Comparison of ENCODE assay signal across 16 cellular contexts in genomic region chr4:84470204-84470785, GRCh38. TPM values are rescaled to one million over a fixed set of nuclear protein-coding genes. Genes with fewer than 3 reads are reported as not detected.
DNase-seq lines count a peak whose midpoint lies in the region; ATAC-seq and TF ChIP-seq lines count a peak whose summit lies in the region.
"Had no signal": no experiment of that assay in that cellular context is flagged by ENCODE, and none has a peak within 500 bp of the region (broad histone marks: within the 10 kb centered on the region; RNA-seq: fewer than 3 reads in every experiment).

No MANE protein-coding gene starts in this region.

- H2BK5ac ChIP-seq in H9 (ENCODE audit: insufficient read length, low read length), result no peak overlapping the region

- H3K9me3 ChIP-seq in H9 (ENCODE audit: control insufficient read depth, low read depth, low read length) (no peaks in the 10 kb centered on the region), fibroblast of lung (ENCODE audit: control insufficient read depth, insufficient read depth, low read depth, low read length) (no peaks in the 10 kb centered on the region)

- TF ChIP-seq CTCF in H9 (conservative IDR thresholded peaks at IDR 0.05), result peak; percentile 67
- peak; percentile 9 to 20 for TF ChIP-seq CTCF in fibroblast of lung (conservative IDR thresholded peaks at IDR 0.05 in 1 of 2, IDR thresholded peaks at IDR 0.05 in 1 of 2; ENCODE audit: low read depth in 1 of 2, low read length in 2 of 2)
- TF ChIP-seq CTCF in GM10248 (IDR thresholded peaks at IDR 0.05; ENCODE audit: control extremely low read depth, extremely low read depth, low read depth, missing control alignments), result no peak

- no peak overlapping the region for H3K56ac ChIP-seq in H9 (ENCODE audit: insufficient read length, low read depth, low read length)

- H3K23ac ChIP-seq in H9 (ENCODE audit: insufficient read length, low read depth, low read length), result no peak overlapping the region

- ATAC-seq in HG03139 (IDR thresholded peaks at IDR 0.05; ENCODE audit: unreplicated experiment) (no peak), HG02884 (IDR thresholded peaks at IDR 0.05; ENCODE audit: unreplicated experiment) (no peak), GM21825 (IDR thresholded peaks at IDR 0.05; ENCODE audit: unreplicated experiment) (no peak)
- ATAC-seq: natural killer cell had no signal

- H2BK120ac ChIP-seq in H9 (ENCODE audit: low read depth, low read length, poor library complexity, severe bottlenecking), result no peak overlapping the region

- H4K91ac ChIP-seq in H9 (ENCODE audit: insufficient read length, low read depth, low read length), result no peak overlapping the region

- H4K20me1 ChIP-seq in H9 (ENCODE audit: control insufficient read depth, insufficient read depth, insufficient read length) (no peaks in the 10 kb centered on the region), fibroblast of lung (ENCODE audit: control insufficient read depth, extremely low read depth, insufficient read depth, low read length) (no peaks in the 10 kb centered on the region)

- H3K36me3 ChIP-seq in fibroblast of lung (ENCODE audit: control insufficient read depth, insufficient read depth, low read length), result no peaks in the 10 kb centered on the region

- peaks cover 11 to 17% of the 10 kb centered on the region in 2 experiments for H3K4me1 Mint-ChIP-seq in H9
- H3K4me1 Mint-ChIP-seq: natural killer cell had no signal

- no peak overlapping the region for H2BK15ac ChIP-seq in H9 (ENCODE audit: low read depth, low read length)

- H3K14ac ChIP-seq in H9 (ENCODE audit: insufficient read depth, low read length), result no peak overlapping the region

- no peak overlapping the region for H4K8ac ChIP-seq in H9 (replicated peaks; ENCODE audit: insufficient read length, low read depth, low read length)

- DNase-seq in AG20443 (ENCODE audit: low spot score), result peak; percentile 9
- peak; percentile 46 for DNase-seq in H9
- DNase-seq in RPMI7951 (ENCODE audit: low read depth), result peak; percentile 24
- DNase-seq in fibroblast of lung (ENCODE audit: low read depth in 2 of 2), result no peak
- DNase-seq in GM10248 (ENCODE audit: extremely low spot score), result no peak
- DNase-seq: activated CD4-positive, alpha-beta T cell treated with anti-CD3 and anti-CD28 coated beads for 4 hours; COR-L47; natural killer cell; NCI-H2081; Right ventricle myocardium superior had no signal

- H3K9ac ChIP-seq in H9 (ENCODE audit: extremely low read depth, insufficient read length, low read length) (no peak overlapping the region), fibroblast of lung (ENCODE audit: insufficient read depth, low read length) (no peak overlapping the region)

- H3K36me3 Mint-ChIP-seq in H9 (ENCODE audit: insufficient read depth in 1 of 3, low read depth in 3 of 3), result no peaks in the 10 kb centered on the region
- H3K36me3 Mint-ChIP-seq: natural killer cell had no signal

- no peak overlapping the region for H2AK5ac ChIP-seq in H9 (ENCODE audit: insufficient read length, low read length)

- H3K4me1 ChIP-seq in H9 (ENCODE audit: insufficient read depth, low read length) (no peaks in the 10 kb centered on the region), fibroblast of lung (ENCODE audit: control insufficient read depth, extremely low read depth, insufficient read depth, low read length) (no peaks in the 10 kb centered on the region)

- H3K18ac ChIP-seq in H9 (ENCODE audit: insufficient read length, low read depth, low read length), result no peak overlapping the region

- no peak overlapping the region for H3K4me3 Mint-ChIP-seq in H9
- H3K4me3 Mint-ChIP-seq: natural killer cell had no signal

- H3K79me2 ChIP-seq in H9 (ENCODE audit: insufficient read depth, low read length), result no peaks in the 10 kb centered on the region
- no peaks in the 10 kb centered on the region for H3K79me2 ChIP-seq in fibroblast of lung (ENCODE audit: control insufficient read depth, insufficient read depth, low read length)

- no peaks in the 10 kb centered on the region for H3K27me3 ChIP-seq in H9 (ENCODE audit: insufficient read depth, low read length)
- H3K27me3 ChIP-seq in fibroblast of lung (ENCODE audit: control insufficient read depth, insufficient read depth, low read length), result no peaks in the 10 kb centered on the region

- H3K9me3 Mint-ChIP-seq in H9, result no peaks in the 10 kb centered on the region
- H3K9me3 Mint-ChIP-seq: activated T-helper 2 cell treated with anti-CD3 and anti-CD28 coated beads, Interferon-gamma antibody, Interleukin-2, Interleukin-4, amounts not matched to agents 10 μg/mL and 5 μg/mL and 100 μg/mL, durations not matched to agents 14 hours and 24 hours and 36 hours; natural killer cell had no signal

- H2AFZ ChIP-seq in H9 (ENCODE audit: low read length), result no peak overlapping the region
- no peak overlapping the region for H2AFZ ChIP-seq in fibroblast of lung (ENCODE audit: low read length)

- no CpG with 5 or more reads among the region's 4 CpGs for WGBS in H9 (ENCODE audit: extremely low coverage, insufficient read length, low lambda C conversion rate)

- H4K5ac ChIP-seq in H9 (ENCODE audit: insufficient read length, low read depth, low read length), result no peak overlapping the region

- no peak overlapping the region for H3T11ph ChIP-seq in H9 (ENCODE audit: low read length)

- H3K79me1 ChIP-seq in H9 (ENCODE audit: insufficient read depth, low read depth, low read length, poor library complexity, severe bottlenecking), result no peaks in the 10 kb centered on the region

- H3K4me2 ChIP-seq in H9 (ENCODE audit: insufficient read depth, insufficient read length, low read length) (no peak overlapping the region), fibroblast of lung (ENCODE audit: extremely low read depth, insufficient read depth, low read length) (no peak overlapping the region)

- H3K4me3 ChIP-seq in fibroblast of lung (replicated peaks in 1 of 4; ENCODE audit: control extremely low read depth in 1 of 4, insufficient read depth in 1 of 4, low read depth in 3 of 4, low read length in 4 of 4), result no peak overlapping the region

- no peak overlapping the region for H2BK20ac ChIP-seq in H9 (ENCODE audit: low read depth, low read length, poor library complexity, severe bottlenecking)

- H3K27ac Mint-ChIP-seq in H9, result no peak overlapping the region
- H3K27ac Mint-ChIP-seq: activated T-helper 2 cell treated with anti-CD3 and anti-CD28 coated beads, Interferon-gamma antibody, Interleukin-2, Interleukin-4, amounts not matched to agents 10 μg/mL and 5 μg/mL and 100 μg/mL, durations not matched to agents 14 hours and 24 hours and 36 hours; natural killer cell had no signal

- H3K23me2 ChIP-seq in H9 (ENCODE audit: insufficient read length, low read depth, low read length, poor library complexity, severe bottlenecking), result no peaks in the 10 kb centered on the region

- H3K27me3 Mint-ChIP-seq in H9 (ENCODE audit: low read depth), result no peaks in the 10 kb centered on the region; the same call in 1 of the 2 replicates

- H3K27ac ChIP-seq in H9 (ENCODE audit: insufficient read length, low read depth, low read length) (no peak overlapping the region), fibroblast of lung (ENCODE audit: insufficient read depth, low read length) (no peak overlapping the region)

- H2BK12ac ChIP-seq in H9 (ENCODE audit: insufficient read length, low read depth, low read length), result no peak overlapping the region

- H3K4ac ChIP-seq in H9 (ENCODE audit: low read depth, low read length), result no peak overlapping the region

- CTCF ChIA-PET in GM10248 (lab: Yijun Ruan, JAX), result no interaction called here

- POLR2A ChIA-PET in GM10248 (lab: Yijun Ruan, JAX), result no interaction called here

RNA-seq across cellular contexts. Expression of gene NKX6-1, which starts 28.8 kb away (rescaled TPM):
- total RNA-seq in H9 (2021), result 0.09 TPM in 1 of 2 replicates, not detected in the other
- total RNA-seq in RPMI7951 (2014; rRNA removed; shearing (Covaris generic)), result 0.24 and 0.39 TPM in 2 replicates
- total RNA-seq in fibroblast of lung, result 0.17 and 0.26 TPM in 2 replicates
- polyA plus RNA-seq in fibroblast of lung, result 0.47 and 0.75 TPM in 2 replicates
- 0.56 and 0.91 TPM in 2 replicates for polyA plus RNA-seq in fibroblast of lung (2012)
- 0.52 TPM in 1 of 2 replicates, not detected in the other for polyA minus RNA-seq in fibroblast of lung (ENCODE audit: low replicate concordance)
- total RNA-seq: activated T-helper 2 cell treated with anti-CD3 and anti-CD28 coated beads, Interferon-gamma antibody, Interleukin-2, Interleukin-4, amounts not matched to agents 10 μg/mL and 5 μg/mL and 100 μg/mL, durations not matched to agents 14 hours and 24 hours and 36 hours; natural killer cell; Right ventricle myocardium superior; skeletal muscle tissue; urinary bladder had no signal

Comparison
In these comparisons a context has a peak if more than half of its experiments do, and no peak if none do; other contexts are left out.
1. DNase-seq: peak in AG20443 (single experiment), H9 (single experiment) and RPMI7951 (single experiment); none in fibroblast of lung (0 of 2) and GM10248 (single experiment).